Comparison of ENCODE assay signal across 1 cellular context in genomic region chr17:56708670-56709410, GRCh38.
TF ChIP-seq lines count a peak whose summit lies in the region.

No MANE protein-coding gene starts in this region.

TF ChIP-seq in GM23338, 12 proteins besides CTCF, POLR2A, EP300 and RAD21 (continued from another document):
- TF ChIP-seq ZNF462 (CRISPR knock-in tag; IDR thresholded peaks at IDR 0.05) (no peak), EZH2phosphoT487 (IDR thresholded peaks at IDR 0.05; ENCODE audit: unreplicated experiment) (no peak), POLR2AphosphoS5 (IDR thresholded peaks at IDR 0.05; ENCODE audit: low read depth) (no peak), EZH2 (IDR thresholded peaks at IDR 0.05; ENCODE audit: low read depth, unreplicated experiment) (no peak), CREB1 (CRISPR knock-in tag; IDR thresholded peaks at IDR 0.05; ENCODE audit: low read depth) (no peak), REST (IDR thresholded peaks at IDR 0.05; ENCODE audit: unreplicated experiment) (no peak)
- TF ChIP-seq, protein P1, sequence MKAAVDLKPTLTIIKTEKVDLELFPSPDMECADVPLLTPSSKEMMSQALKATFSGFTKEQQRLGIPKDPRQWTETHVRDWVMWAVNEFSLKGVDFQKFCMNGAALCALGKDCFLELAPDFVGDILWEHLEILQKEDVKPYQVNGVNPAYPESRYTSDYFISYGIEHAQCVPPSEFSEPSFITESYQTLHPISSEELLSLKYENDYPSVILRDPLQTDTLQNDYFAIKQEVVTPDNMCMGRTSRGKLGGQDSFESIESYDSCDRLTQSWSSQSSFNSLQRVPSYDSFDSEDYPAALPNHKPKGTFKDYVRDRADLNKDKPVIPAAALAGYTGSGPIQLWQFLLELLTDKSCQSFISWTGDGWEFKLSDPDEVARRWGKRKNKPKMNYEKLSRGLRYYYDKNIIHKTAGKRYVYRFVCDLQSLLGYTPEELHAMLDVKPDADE (IDR thresholded peaks at IDR 0.05), result no peak
